Comparison of ENCODE assay signal across 16 cellular contexts in genomic region chr5:40503438-40503837, GRCh38.
DNase-seq lines count a peak whose midpoint lies in the region; ATAC-seq lines count a peak whose summit lies in the region.
"Had no signal": no experiment of that assay in that cellular context is flagged by ENCODE, and none has a peak within 500 bp of the region (broad histone marks: within the 10 kb centered on the region; RNA-seq: fewer than 3 reads in every experiment).

No MANE protein-coding gene starts in this region.

- no peaks in the 10 kb centered on the region for H3K27me3 Mint-ChIP-seq in activated naive CD4-positive, alpha-beta T cell treated with anti-CD3 and anti-CD28 coated beads for 36 hours (ENCODE audit: low read depth)
- no peaks in the 10 kb centered on the region for H3K27me3 Mint-ChIP-seq in activated naive CD4-positive, alpha-beta T cell treated with anti-CD3 and anti-CD28 coated beads, Interleukin-2, amount 10 ng/mL, durations not matched to agents 7 days and 5 days
- no peaks in the 10 kb centered on the region for H3K27me3 Mint-ChIP-seq in activated naive CD8-positive, alpha-beta T cell treated with anti-CD3 and anti-CD28 coated beads, Interleukin-2, amount 50 U/mL, for 24 hours
- H3K27me3 Mint-ChIP-seq in stimulated activated naive CD8-positive, alpha-beta T cell treated with anti-CD3 and anti-CD28 coated beads, Interleukin-15, amount 100 ng/mL, for 72 hours: no peaks in the 10 kb centered on the region

- H3K9me3 Mint-ChIP-seq in activated naive CD4-positive, alpha-beta T cell treated with anti-CD3 and anti-CD28 coated beads for 36 hours: no peaks in the 10 kb centered on the region
- H3K9me3 Mint-ChIP-seq in activated naive CD4-positive, alpha-beta T cell treated with anti-CD3 and anti-CD28 coated beads, Interleukin-2, amount 10 ng/mL, durations not matched to agents 7 days and 5 days: no peaks in the 10 kb centered on the region
- no peaks in the 10 kb centered on the region for H3K9me3 Mint-ChIP-seq in activated naive CD8-positive, alpha-beta T cell treated with anti-CD3 and anti-CD28 coated beads, Interleukin-2, amount 50 U/mL, for 24 hours
- H3K9me3 Mint-ChIP-seq in stimulated activated naive CD8-positive, alpha-beta T cell treated with anti-CD3 and anti-CD28 coated beads, Interleukin-15, amount 100 ng/mL, for 72 hours: no peaks in the 10 kb centered on the region

- intact Hi-C loops in activated naive CD4-positive, alpha-beta T cell treated with anti-CD3 and anti-CD28 coated beads for 36 hours (cut with micrococcal nuclease): loop anchor here (10.0 kb wide), 1 partner anchor 371 kb away; no protein-coding TSS in a partner anchor

- peak overlapping the region; percentile 28 for H3K27ac Mint-ChIP-seq in activated naive CD4-positive, alpha-beta T cell treated with anti-CD3 and anti-CD28 coated beads for 36 hours
- no peak overlapping the region for H3K27ac Mint-ChIP-seq in activated naive CD4-positive, alpha-beta T cell treated with anti-CD3 and anti-CD28 coated beads, Interleukin-2, amount 10 ng/mL, durations not matched to agents 7 days and 5 days
- H3K27ac Mint-ChIP-seq in activated naive CD8-positive, alpha-beta T cell treated with anti-CD3 and anti-CD28 coated beads, Interleukin-2, amount 50 U/mL, for 24 hours: peak overlapping the region; percentile 56
- H3K27ac Mint-ChIP-seq in stimulated activated naive CD8-positive, alpha-beta T cell treated with anti-CD3 and anti-CD28 coated beads, Interleukin-15, amount 100 ng/mL, for 72 hours: peak overlapping the region in 1 of 2 donors; percentile 1

- peaks cover 23% of the 10 kb centered on the region for H3K4me1 Mint-ChIP-seq in activated naive CD4-positive, alpha-beta T cell treated with anti-CD3 and anti-CD28 coated beads for 36 hours (ENCODE audit: low read depth)
- peaks cover 3% of the 10 kb centered on the region for H3K4me1 Mint-ChIP-seq in activated naive CD4-positive, alpha-beta T cell treated with anti-CD3 and anti-CD28 coated beads, Interleukin-2, amount 10 ng/mL, durations not matched to agents 7 days and 5 days
- peaks cover 22% of the 10 kb centered on the region for H3K4me1 Mint-ChIP-seq in activated naive CD8-positive, alpha-beta T cell treated with anti-CD3 and anti-CD28 coated beads, Interleukin-2, amount 50 U/mL, for 24 hours
- peaks cover 16% of the 10 kb centered on the region for H3K4me1 Mint-ChIP-seq in stimulated activated naive CD8-positive, alpha-beta T cell treated with anti-CD3 and anti-CD28 coated beads, Interleukin-15, amount 100 ng/mL, for 72 hours

- H3K36me3 Mint-ChIP-seq in activated naive CD4-positive, alpha-beta T cell treated with anti-CD3 and anti-CD28 coated beads for 36 hours (ENCODE audit: low read depth): no peaks in the 10 kb centered on the region
- no peaks in the 10 kb centered on the region for H3K36me3 Mint-ChIP-seq in activated naive CD4-positive, alpha-beta T cell treated with anti-CD3 and anti-CD28 coated beads, Interleukin-2, amount 10 ng/mL, durations not matched to agents 7 days and 5 days
- H3K36me3 Mint-ChIP-seq in activated naive CD8-positive, alpha-beta T cell treated with anti-CD3 and anti-CD28 coated beads, Interleukin-2, amount 50 U/mL, for 24 hours (ENCODE audit: low read depth): no peaks in the 10 kb centered on the region

- CTCF ChIA-PET in activated naive CD4-positive, alpha-beta T cell treated with anti-CD3 and anti-CD28 coated beads for 36 hours (lab: Charles Lee): no interaction called here
- CTCF ChIA-PET in activated naive CD4-positive, alpha-beta T cell treated with anti-CD3 and anti-CD28 coated beads, Interleukin-2, amount 10 ng/mL, durations not matched to agents 7 days and 5 days (lab: Charles Lee): no interaction called here

- peak; percentile 77 for DNase-seq in activated naive CD4-positive, alpha-beta T cell treated with anti-CD3 and anti-CD28 coated beads for 36 hours
- DNase-seq in activated naive CD4-positive, alpha-beta T cell treated with anti-CD3 and anti-CD28 coated beads, Interleukin-2, amount 10 ng/mL, durations not matched to agents 7 days and 5 days: no peak
- DNase-seq in NAMALWA (ENCODE audit: low spot score) (peak; percentile 46), NCI-H345 treated with DMSO at 0.1 percent for 48 hours (lab: John Stamatoyannopoulos, UW; ENCODE audit: unreplicated experiment) (no peak)
- DNase-seq in activated naive CD8-positive, alpha-beta T cell treated with anti-CD3 and anti-CD28 coated beads, Interleukin-2, amount 50 U/mL, for 24 hours: peak; percentile 48
- peak in 1 of 2 donors; percentile 39 for DNase-seq in stimulated activated naive CD8-positive, alpha-beta T cell treated with anti-CD3 and anti-CD28 coated beads, Interleukin-15, amount 100 ng/mL, for 72 hours
- DNase-seq: anterior cingulate cortex, dorsolateral prefrontal cortex, EL, GM23248, NCI-H1092, NCI-H226, occipital lobe, small intestine had no signal

- H3K4me3 Mint-ChIP-seq in activated naive CD4-positive, alpha-beta T cell treated with anti-CD3 and anti-CD28 coated beads for 36 hours: no peak overlapping the region
- H3K4me3 Mint-ChIP-seq in activated naive CD4-positive, alpha-beta T cell treated with anti-CD3 and anti-CD28 coated beads, Interleukin-2, amount 10 ng/mL, durations not matched to agents 7 days and 5 days: no peak overlapping the region
- H3K4me3 Mint-ChIP-seq in activated naive CD8-positive, alpha-beta T cell treated with anti-CD3 and anti-CD28 coated beads, Interleukin-2, amount 50 U/mL, for 24 hours: no peak overlapping the region
- no peak overlapping the region for H3K4me3 Mint-ChIP-seq in stimulated activated naive CD8-positive, alpha-beta T cell treated with anti-CD3 and anti-CD28 coated beads, Interleukin-15, amount 100 ng/mL, for 72 hours

- ATAC-seq in activated naive CD8-positive, alpha-beta T cell treated with anti-CD3 and anti-CD28 coated beads, Interleukin-2, amount 50 U/mL, for 24 hours: peak; percentile 94
- ATAC-seq in stimulated activated naive CD8-positive, alpha-beta T cell treated with anti-CD3 and anti-CD28 coated beads, Interleukin-15, amount 100 ng/mL, for 72 hours: peak; percentile 83
- ATAC-seq in HG03280 (IDR thresholded peaks at IDR 0.05; ENCODE audit: unreplicated experiment): no peak
- no peak for ATAC-seq in GM18502 (IDR thresholded peaks at IDR 0.05; ENCODE audit: poor library complexity, unreplicated experiment)

Comparison
In these comparisons a context has a peak if more than half of its experiments do, and no peak if none do; other contexts are left out.
1. DNase-seq: peak in activated naive CD4-positive, alpha-beta T cell treated with anti-CD3 and anti-CD28 coated beads for 36 hours (single experiment), NAMALWA (single experiment) and activated naive CD8-positive, alpha-beta T cell treated with anti-CD3 and anti-CD28 coated beads, Interleukin-2, amount 50 U/mL, for 24 hours (single experiment); none in activated naive CD4-positive, alpha-beta T cell treated with anti-CD3 and anti-CD28 coated beads, Interleukin-2, amount 10 ng/mL, durations not matched to agents 7 days and 5 days (single experiment) and NCI-H345 treated with DMSO at 0.1 percent for 48 hours (single experiment).
2. ATAC-seq: peak in activated naive CD8-positive, alpha-beta T cell treated with anti-CD3 and anti-CD28 coated beads, Interleukin-2, amount 50 U/mL, for 24 hours (single experiment) and stimulated activated naive CD8-positive, alpha-beta T cell treated with anti-CD3 and anti-CD28 coated beads, Interleukin-15, amount 100 ng/mL, for 72 hours (single experiment); none in HG03280 (single experiment) and GM18502 (single experiment).